1 cellular context compared by ENCODE assay signal in genomic region chr12:6463211-6463610, GRCh38.
TF ChIP-seq lines count a peak whose summit lies in the region.

No MANE protein-coding gene starts in this region.

TF ChIP-seq in GM12878, 131 proteins besides CTCF, POLR2A, EP300 and RAD21:
- TF ChIP-seq, protein P1, sequence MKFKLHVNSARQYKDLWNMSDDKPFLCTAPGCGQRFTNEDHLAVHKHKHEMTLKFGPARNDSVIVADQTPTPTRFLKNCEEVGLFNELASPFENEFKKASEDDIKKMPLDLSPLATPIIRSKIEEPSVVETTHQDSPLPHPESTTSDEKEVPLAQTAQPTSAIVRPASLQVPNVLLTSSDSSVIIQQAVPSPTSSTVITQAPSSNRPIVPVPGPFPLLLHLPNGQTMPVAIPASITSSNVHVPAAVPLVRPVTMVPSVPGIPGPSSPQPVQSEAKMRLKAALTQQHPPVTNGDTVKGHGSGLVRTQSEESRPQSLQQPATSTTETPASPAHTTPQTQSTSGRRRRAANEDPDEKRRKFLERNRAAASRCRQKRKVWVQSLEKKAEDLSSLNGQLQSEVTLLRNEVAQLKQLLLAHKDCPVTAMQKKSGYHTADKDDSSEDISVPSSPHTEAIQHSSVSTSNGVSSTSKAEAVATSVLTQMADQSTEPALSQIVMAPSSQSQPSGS (IDR thresholded peaks at IDR 0.05; ENCODE audit: low read length): no peak
- TF ChIP-seq POLR2AphosphoS2 (IDR thresholded peaks at IDR 0.05; ENCODE audit: low read depth, low read length) (no peak), KDM1A (IDR thresholded peaks at IDR 0.05; ENCODE audit: borderline replicate concordance) (no peak), ZBED1 (IDR thresholded peaks at IDR 0.05; ENCODE audit: borderline replicate concordance) (no peak), TCF12 (IDR thresholded peaks at IDR 0.05; ENCODE audit: low read depth, low read length) (no peak), ZNF384 (IDR thresholded peaks at IDR 0.05; ENCODE audit: borderline replicate concordance, low read depth, low read length) (no peak), FOXK2 (IDR thresholded peaks at IDR 0.05) (no peak)
TF ChIP-seq in GM12878: peak in this region for 0.
